Comparison of ENCODE assay signal across 2 cellular contexts in genomic region chr7:2279873-2280272, GRCh38.
TF ChIP-seq lines count a peak whose summit lies in the region.

No MANE protein-coding gene starts in this region.

TF ChIP-seq in K562, 482 proteins besides CTCF, POLR2A, EP300 and RAD21:
- no peak for TF ChIP-seq ZNF165 (CRISPR knock-in tag; IDR thresholded peaks at IDR 0.05; ENCODE audit: borderline replicate concordance)
- TF ChIP-seq ZNF143 (CRISPR knock-in tag; IDR thresholded peaks at IDR 0.05), result no peak
- no peak for TF ChIP-seq TRIM28 (IDR thresholded peaks at IDR 0.05)
- TF ChIP-seq, protein P1, sequence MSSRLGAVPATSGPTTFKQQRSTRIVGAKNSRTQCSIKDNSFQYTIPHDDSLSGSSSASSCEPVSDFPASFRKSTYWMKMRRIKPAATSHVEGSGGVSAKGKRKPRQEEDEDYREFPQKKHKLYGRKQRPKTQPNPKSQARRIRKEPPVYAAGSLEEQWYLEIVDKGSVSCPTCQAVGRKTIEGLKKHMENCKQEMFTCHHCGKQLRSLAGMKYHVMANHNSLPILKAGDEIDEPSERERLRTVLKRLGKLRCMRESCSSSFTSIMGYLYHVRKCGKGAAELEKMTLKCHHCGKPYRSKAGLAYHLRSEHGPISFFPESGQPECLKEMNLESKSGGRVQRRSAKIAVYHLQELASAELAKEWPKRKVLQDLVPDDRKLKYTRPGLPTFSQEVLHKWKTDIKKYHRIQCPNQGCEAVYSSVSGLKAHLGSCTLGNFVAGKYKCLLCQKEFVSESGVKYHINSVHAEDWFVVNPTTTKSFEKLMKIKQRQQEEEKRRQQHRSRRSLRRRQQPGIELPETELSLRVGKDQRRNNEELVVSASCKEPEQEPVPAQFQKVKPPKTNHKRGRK (tag; IDR thresholded peaks at IDR 0.05), result no peak
- TF ChIP-seq, protein P2, sequence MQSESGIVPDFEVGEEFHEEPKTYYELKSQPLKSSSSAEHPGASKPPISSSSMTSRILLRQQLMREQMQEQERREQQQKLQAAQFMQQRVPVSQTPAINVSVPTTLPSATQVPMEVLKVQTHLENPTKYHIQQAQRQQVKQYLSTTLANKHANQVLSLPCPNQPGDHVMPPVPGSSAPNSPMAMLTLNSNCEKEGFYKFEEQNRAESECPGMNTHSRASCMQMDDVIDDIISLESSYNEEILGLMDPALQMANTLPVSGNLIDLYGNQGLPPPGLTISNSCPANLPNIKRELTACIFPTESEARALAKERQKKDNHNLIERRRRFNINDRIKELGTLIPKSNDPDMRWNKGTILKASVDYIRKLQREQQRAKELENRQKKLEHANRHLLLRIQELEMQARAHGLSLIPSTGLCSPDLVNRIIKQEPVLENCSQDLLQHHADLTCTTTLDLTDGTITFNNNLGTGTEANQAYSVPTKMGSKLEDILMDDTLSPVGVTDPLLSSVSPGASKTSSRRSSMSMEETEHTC (IDR thresholded peaks at IDR 0.05), result no peak
- TF ChIP-seq, protein P3, sequence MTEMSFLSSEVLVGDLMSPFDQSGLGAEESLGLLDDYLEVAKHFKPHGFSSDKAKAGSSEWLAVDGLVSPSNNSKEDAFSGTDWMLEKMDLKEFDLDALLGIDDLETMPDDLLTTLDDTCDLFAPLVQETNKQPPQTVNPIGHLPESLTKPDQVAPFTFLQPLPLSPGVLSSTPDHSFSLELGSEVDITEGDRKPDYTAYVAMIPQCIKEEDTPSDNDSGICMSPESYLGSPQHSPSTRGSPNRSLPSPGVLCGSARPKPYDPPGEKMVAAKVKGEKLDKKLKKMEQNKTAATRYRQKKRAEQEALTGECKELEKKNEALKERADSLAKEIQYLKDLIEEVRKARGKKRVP (CRISPR knock-in tag; IDR thresholded peaks at IDR 0.05), result no peak
- no peak for TF ChIP-seq ZNF354B (CRISPR knock-in tag; IDR thresholded peaks at IDR 0.05)
- no peak for TF ChIP-seq SNRNP70 (optimal IDR thresholded peaks at IDR 0.05; ENCODE audit: low read depth, low read length)
- no peak for TF ChIP-seq ZNF12 (CRISPR knock-in tag; IDR thresholded peaks at IDR 0.05)
- TF ChIP-seq RBM17 (IDR thresholded peaks at IDR 0.05; ENCODE audit: borderline replicate concordance, low read depth, low read length), result no peak
- TF ChIP-seq GATAD2B (IDR thresholded peaks at IDR 0.05; ENCODE audit: borderline replicate concordance), result no peak
- TF ChIP-seq MTA3 (IDR thresholded peaks at IDR 0.05; ENCODE audit: borderline replicate concordance), result no peak
- TF ChIP-seq ETS2 (tag; IDR thresholded peaks at IDR 0.05; ENCODE audit: borderline replicate concordance, poor library complexity, severe bottlenecking), result no peak
- TF ChIP-seq ZBTB2 (IDR thresholded peaks at IDR 0.05), result no peak
- TF ChIP-seq ADNP (tag; IDR thresholded peaks at IDR 0.05), result no peak
- TF ChIP-seq PTRF (tag; IDR thresholded peaks at IDR 0.05), result no peak
- no peak for TF ChIP-seq PHB (CRISPR knock-in tag; IDR thresholded peaks at IDR 0.05)
- no peak for TF ChIP-seq GTF2F1 (IDR thresholded peaks at IDR 0.05; ENCODE audit: low read depth, low read length)
- no peak for TF ChIP-seq ZNF75A (CRISPR knock-in tag; IDR thresholded peaks at IDR 0.05)

TF ChIP-seq in HEK293T, 16 proteins besides CTCF, POLR2A, EP300 and RAD21:
- no peak for TF ChIP-seq TARDBP (IDR thresholded peaks at IDR 0.05)
